ENCODE assay signal across 25 cellular contexts in genomic region chr3:124411729-124412128, GRCh38.
DNase-seq lines count a peak whose midpoint lies in the region; ATAC-seq, FAIRE-seq and TF ChIP-seq lines count a peak whose summit lies in the region.
"Had no signal": no experiment of that assay in that cellular context is flagged by ENCODE, and none has a peak within 500 bp of the region (broad histone marks: within the 10 kb centered on the region; RNA-seq: fewer than 3 reads in every experiment).

No MANE protein-coding gene starts in this region.

- H3K56ac ChIP-seq in IMR-90 (ENCODE audit: extremely low read depth, insufficient read depth, low read length) (no peak overlapping the region), H1 (replicated peaks; ENCODE audit: insufficient read length, low read depth, low read length) (no peak overlapping the region)

- H3K9me1 ChIP-seq in IMR-90 (ENCODE audit: insufficient read depth, low read length) = peaks cover 2% of the 10 kb centered on the region; the same call in 1 of the 2 replicates

- H4K91ac ChIP-seq in IMR-90 (ENCODE audit: insufficient read depth, low read depth, low read length) (no peak overlapping the region), H1 (replicated peaks; ENCODE audit: insufficient read length, low read length) (no peak overlapping the region)

- no peak for DNase-seq in A549 (ENCODE audit: low read depth in 1 of 2, low spot score in 1 of 2)
- no peak for DNase-seq in IMR-90
- no peak for DNase-seq in H1 (ENCODE audit: low read depth in 1 of 2, low spot score in 2 of 2)
- no peak for DNase-seq in BE2C
- no peak for DNase-seq in stimulated activated CD8-positive, alpha-beta memory T cell treated with anti-CD3 and anti-CD28 coated beads, Interleukin-4, amount 100 ng/mL, for 48 hours
- no peak for DNase-seq in H7
- DNase-seq: 8988T; AML-193; C1 segment of cervical spinal cord; CD4-positive, alpha-beta memory T cell; CD4-positive, CD25-positive, alpha-beta regulatory T cell; CD8-positive, alpha-beta memory T cell; COR-L47; DMS 273 treated with DMSO at 0.1 percent for 48 hours; DMS153; DMS53; DMS79; DND-41; EL; GDM1 had no signal

- POLR2A ChIA-PET in A549 (lab: Yijun Ruan, JAX) (no interaction called here), IMR-90 (lab: Charles Lee; ENCODE audit: unreplicated experiment) (no interaction called here), H1 (lab: Charles Lee; ENCODE audit: partially characterized antibody) (no interaction called here)

- no peaks in the 10 kb centered on the region for H4K20me1 ChIP-seq in IMR-90 (ENCODE audit: insufficient read depth, low read length)
- peaks cover 0 to 1% of the 10 kb centered on the region in 2 experiments for H4K20me1 ChIP-seq in H1 (replicated peaks in 1 of 2; ENCODE audit: control insufficient read depth in 1 of 2, insufficient read depth in 2 of 2, low read length in 2 of 2)
- H4K20me1 ChIP-seq: BLaER1 had no signal

- no peak for TF ChIP-seq EP300 in A549 (IDR thresholded peaks at IDR 0.05)
- TF ChIP-seq EP300 in H1 (IDR thresholded peaks at IDR 0.05; ENCODE audit: borderline replicate concordance in 1 of 2, low read depth in 2 of 2, low read length in 2 of 2) = no peak

- H3K9ac ChIP-seq in IMR-90 (ENCODE audit: low read depth, low read length) (no peak overlapping the region), H1 (replicated peaks in 1 of 4; ENCODE audit: extremely low read depth in 1 of 4, low read depth in 3 of 4, low read length in 3 of 4) (no peak overlapping the region)
- H3K9ac ChIP-seq: BLaER1 had no signal

- H3K79me2 ChIP-seq in H1 (ENCODE audit: control insufficient read depth in 1 of 2, insufficient read depth in 2 of 2, low read length in 2 of 2) = no peaks in the 10 kb centered on the region

- H2AK5ac ChIP-seq in IMR-90 (ENCODE audit: low read depth, low read length) (no peak overlapping the region), H1 (ENCODE audit: low read depth, low read length) (no peak overlapping the region)

- H3K36me3 ChIP-seq in IMR-90 (ENCODE audit: control insufficient read depth, insufficient read depth, low read length) = peaks cover 5% of the 10 kb centered on the region
- no peaks in the 10 kb centered on the region for H3K36me3 ChIP-seq in H1 (ENCODE audit: control insufficient read depth in 2 of 4, insufficient read depth in 4 of 4, low read length in 3 of 4)
- H3K36me3 ChIP-seq in BE2C = peaks cover 31% of the 10 kb centered on the region
- H3K36me3 ChIP-seq in H7 (replicated peaks; ENCODE audit: control insufficient read depth, insufficient read depth, low read length) = no peaks in the 10 kb centered on the region

- in situ Hi-C loops in IMR-90 (cut with MboI; ENCODE audit: low sequenced_read_pairs) = no loop called here

- H3K4me3 ChIP-seq in A549 = no peak overlapping the region
- H3K4me3 ChIP-seq in IMR-90 (ENCODE audit: insufficient read depth, low read depth, low read length) = no peak overlapping the region
- no peak overlapping the region for H3K4me3 ChIP-seq in H1 (ENCODE audit: extremely low read depth in 1 of 4, insufficient read depth in 2 of 4, low read depth in 3 of 4, low read length in 4 of 4)
- H3K4me3 ChIP-seq in BE2C (ENCODE audit: low read depth, low read length) = no peak overlapping the region
- H3K4me3 ChIP-seq in H7 (ENCODE audit: insufficient read depth, low read depth, low read length) = no peak overlapping the region
- H3K4me3 ChIP-seq: BLaER1, GM12878 had no signal

- H3K14ac ChIP-seq in IMR-90 (replicated peaks; ENCODE audit: low read depth, low read length) (no peak overlapping the region), H1 (ENCODE audit: insufficient read length) (no peak overlapping the region)

- H4K8ac ChIP-seq in IMR-90 (ENCODE audit: low read depth in 2 of 2, low read length in 2 of 2) (no peak overlapping the region), H1 (ENCODE audit: extremely low read depth, insufficient read depth, low read length) (no peak overlapping the region)

- H3K27me3 ChIP-seq in IMR-90 (ENCODE audit: control insufficient read depth, insufficient read depth, low read length) = no peaks in the 10 kb centered on the region
- H3K27me3 ChIP-seq in H1 (replicated peaks in 1 of 4; ENCODE audit: control insufficient read depth in 3 of 4, extremely low read depth in 1 of 4, insufficient read depth in 3 of 4, low read length in 3 of 4) = no peaks in the 10 kb centered on the region
- no peaks in the 10 kb centered on the region for H3K27me3 ChIP-seq in BE2C
- H3K27me3 ChIP-seq in H7 (ENCODE audit: control insufficient read depth, insufficient read depth, low read length) = no peaks in the 10 kb centered on the region
- H3K27me3 ChIP-seq: BLaER1 had no signal

- peaks cover 11% of the 10 kb centered on the region for H3K4me1 ChIP-seq in A549
- peaks cover 7% of the 10 kb centered on the region for H3K4me1 ChIP-seq in IMR-90 (ENCODE audit: control insufficient read depth, insufficient read depth, low read length)
- H3K4me1 ChIP-seq in H1 (replicated peaks in 1 of 4; ENCODE audit: control insufficient read depth in 3 of 4, insufficient read depth in 4 of 4, low read length in 3 of 4) = no peaks in the 10 kb centered on the region
- H3K4me1 ChIP-seq in BE2C = peaks cover 15% of the 10 kb centered on the region
- H3K4me1 ChIP-seq: BLaER1 had no signal

- H3K18ac ChIP-seq in IMR-90 (ENCODE audit: low read depth, low read length) = no peak overlapping the region
- no peak overlapping the region for H3K18ac ChIP-seq in H1 (ENCODE audit: extremely low read depth, low read length)

- no peak overlapping the region for H2BK12ac ChIP-seq in H1 (ENCODE audit: low read depth, low read length)

- H2BK20ac ChIP-seq in IMR-90 (ENCODE audit: low read depth, low read length) = no peak overlapping the region
- H2BK20ac ChIP-seq in H1 (ENCODE audit: low read length) = no peak overlapping the region

- H2BK15ac ChIP-seq in IMR-90 (ENCODE audit: low read depth, low read length) (no peak overlapping the region), H1 (ENCODE audit: low read length) (no peak overlapping the region)

- no peak for TF ChIP-seq RAD21 in A549 (conservative IDR thresholded peaks at IDR 0.05 in 1 of 2, IDR thresholded peaks at IDR 0.05 in 1 of 2)
- no peak for TF ChIP-seq RAD21 in IMR-90 (IDR thresholded peaks at IDR 0.05; ENCODE audit: low read length)
- no peak for TF ChIP-seq RAD21 in H1 (IDR thresholded peaks at IDR 0.05 in 1 of 2, conservative IDR thresholded peaks at IDR 0.05 in 1 of 2; ENCODE audit: low read depth in 2 of 2, low read length in 2 of 2)

- TF ChIP-seq CTCF in A549 (IDR thresholded peaks at IDR 0.05) (no peak), IMR-90 (conservative IDR thresholded peaks at IDR 0.05; ENCODE audit: low read depth, low read length) (no peak), H1 (IDR thresholded peaks at IDR 0.05; ENCODE audit: control extremely low read depth in 1 of 3, insufficient read depth in 1 of 3, low read depth in 1 of 3, low read length in 3 of 3) (no peak), BE2C (IDR thresholded peaks at IDR 0.05; ENCODE audit: low read depth, low read length) (no peak)

- no peaks in the 10 kb centered on the region for H3K23me2 ChIP-seq in H1 (ENCODE audit: low read depth, low read length)

- intact Hi-C loops in IMR-90 (cut with micrococcal nuclease) = no loop called here

- H2AK9ac ChIP-seq in IMR-90 (replicated peaks; ENCODE audit: low read depth, low read length, poor library complexity) = no peak overlapping the region

- H3K9me3 ChIP-seq in A549 (no peaks in the 10 kb centered on the region), IMR-90 (ENCODE audit: control insufficient read depth, insufficient read depth, low read length) (no peaks in the 10 kb centered on the region), H1 (ENCODE audit: insufficient read depth in 2 of 2, low read depth in 1 of 2, low read length in 1 of 2) (no peaks in the 10 kb centered on the region), BE2C (no peaks in the 10 kb centered on the region)
- H3K9me3 ChIP-seq: BLaER1 had no signal

- dilution Hi-C loops in IMR-90 (cut with HindIII; ENCODE audit: low sequenced_read_pairs, unreplicated experiment) = no loop called here

- no peaks in the 10 kb centered on the region for H3K79me1 ChIP-seq in IMR-90 (ENCODE audit: low read depth in 1 of 2, low read length in 2 of 2)
- no peaks in the 10 kb centered on the region for H3K79me1 ChIP-seq in H1 (ENCODE audit: low read depth, low read length)

- CTCF ChIA-PET in A549 (lab: Yijun Ruan, JAX) = no interaction called here
- CTCF ChIA-PET in IMR-90 (lab: Yijun Ruan, JAX) = no interaction called here
- CTCF ChIA-PET in H1 (lab: Charles Lee; ENCODE audit: partially characterized antibody) = no interaction called here

- H3K4ac ChIP-seq in IMR-90 (ENCODE audit: low read depth, low read length) (no peak overlapping the region), H1 (replicated peaks; ENCODE audit: insufficient read length, low read depth, low read length) (no peak overlapping the region)

- H3K23ac ChIP-seq in IMR-90 (ENCODE audit: low read depth, low read length) = no peak overlapping the region
- no peak overlapping the region for H3K23ac ChIP-seq in H1 (ENCODE audit: insufficient read length)

- no peak overlapping the region for H2BK5ac ChIP-seq in IMR-90 (ENCODE audit: low read depth, low read length, poor library complexity, severe bottlenecking)
- H2BK5ac ChIP-seq in H1 (ENCODE audit: low read depth, low read length) = no peak overlapping the region

- H3K27ac ChIP-seq in A549 = no peak overlapping the region
- H3K27ac ChIP-seq in IMR-90 (ENCODE audit: insufficient read depth, low read length) = no peak overlapping the region
- H3K27ac ChIP-seq in H1 (ENCODE audit: low read depth, low read length) = no peak overlapping the region
- H3K27ac ChIP-seq: BLaER1 had no signal

- TF ChIP-seq POLR2A in A549 (IDR thresholded peaks at IDR 0.05; ENCODE audit: low read length) (no peak), IMR-90 (IDR thresholded peaks at IDR 0.05; ENCODE audit: low read depth, low read length) (no peak), H1 (IDR thresholded peaks at IDR 0.05; ENCODE audit: control extremely low read depth in 1 of 2, low read depth in 2 of 2, low read length in 2 of 2) (no peak)

- H2AFZ ChIP-seq in IMR-90 (replicated peaks; ENCODE audit: low read length, poor library complexity) (no peak overlapping the region), H1 (ENCODE audit: low read length) (no peak overlapping the region)

- H2BK120ac ChIP-seq in IMR-90 (ENCODE audit: low read depth, low read length) (no peak overlapping the region), H1 (replicated peaks; ENCODE audit: low read depth, low read length) (no peak overlapping the region)

- H4K5ac ChIP-seq in IMR-90 (ENCODE audit: low read depth, low read length) = no peak overlapping the region
- no peak overlapping the region for H4K5ac ChIP-seq in H1 (ENCODE audit: insufficient read length, low read depth, low read length)

- ATAC-seq in A549 (no peak), IMR-90 (ENCODE audit: low read depth) (no peak)
- ATAC-seq: GM12878 had no signal

- H3K4me2 ChIP-seq in A549 (no peak overlapping the region), IMR-90 (ENCODE audit: low read depth, low read length) (no peak overlapping the region), H1 (ENCODE audit: insufficient read depth in 1 of 2, low read depth in 2 of 2, low read length in 2 of 2) (no peak overlapping the region)
- H3K4me2 ChIP-seq: BLaER1 had no signal

- no TSS peak for BruUV-seq in IMR-90 (replicated peaks; lab: Mats Ljungman, UMichigan)

- no peak for FAIRE-seq in A549 (lab: Jason Lieb, UNC)
- FAIRE-seq in H1 (lab: Jason Lieb, UNC) = no peak
- FAIRE-seq: A204.1, GM12878, GM12892, GM18507 had no signal

Comparison
In these comparisons a context has a peak if more than half of its experiments do, and no peak if none do; other contexts are left out.
1. Of the 18 proteins assayed by ChIP-seq in both H1 and A549: peak only in H1: none; only in A549: none; in both: MAFK; in neither: 17.